In genomic region chr1:89843279-89844121, GRCh38 we compare ENCODE assay signal across 8 cellular contexts. TPM values are rescaled to one million over a fixed set of nuclear protein-coding genes. Genes with fewer than 3 reads are reported as not detected.
DNase-seq lines count a peak whose midpoint lies in the region; ATAC-seq and TF ChIP-seq lines count a peak whose summit lies in the region.

No MANE protein-coding gene starts in this region.

- no peaks in the 10 kb centered on the region for H3K9me3 ChIP-seq in heart right ventricle
- no peaks in the 10 kb centered on the region for H3K9me3 ChIP-seq in prostate gland
- H3K9me3 ChIP-seq in vagina: no peaks in the 10 kb centered on the region

- H3K27me3 ChIP-seq in heart right ventricle (no peaks in the 10 kb centered on the region), prostate gland (replicated peaks; ENCODE audit: insufficient read depth) (no peaks in the 10 kb centered on the region), vagina (no peaks in the 10 kb centered on the region)

- peaks cover 61% of the 10 kb centered on the region for H3K4me1 Mint-ChIP-seq in activated naive CD8-positive, alpha-beta T cell treated with anti-CD3 and anti-CD28 coated beads for 36 hours

- WGBS in heart right ventricle, 2 donors: 2 to 3% methylated on average over 54 to 63 of the region's 63 CpGs
- WGBS in prostate gland: under 1% methylated on average over 63 of the region's 63 CpGs

- H3K27ac ChIP-seq in heart right ventricle: peak overlapping the region; percentile 15 to 89 (median 69)
- H3K27ac ChIP-seq in prostate gland: peak overlapping the region; percentile 56 to 75
- peak overlapping the region; percentile 70 for H3K27ac ChIP-seq in vagina

- TF ChIP-seq CTCF in heart right ventricle (IDR thresholded peaks at IDR 0.05): peak; percentile 52 to 86 (median 72)
- peak; percentile 45 to 76 (median 56) for TF ChIP-seq CTCF in prostate gland (IDR thresholded peaks at IDR 0.05)
- peak; percentile 23 to 44 (median 41) for TF ChIP-seq CTCF in vagina (IDR thresholded peaks at IDR 0.05)

- H3K36me3 Mint-ChIP-seq in activated naive CD8-positive, alpha-beta T cell treated with anti-CD3 and anti-CD28 coated beads for 36 hours: peaks cover 39% of the 10 kb centered on the region

- H3K4me1 ChIP-seq in heart right ventricle (peaks cover 0 to 39% (median 17%) of the 10 kb centered on the region in 9 donors), prostate gland (replicated peaks) (no peaks in the 10 kb centered on the region), vagina (peaks cover 20% of the 10 kb centered on the region)

- H3K9me3 Mint-ChIP-seq in activated naive CD8-positive, alpha-beta T cell treated with anti-CD3 and anti-CD28 coated beads for 36 hours: no peaks in the 10 kb centered on the region

- H3K36me3 ChIP-seq in heart right ventricle (peaks cover 0 to 22% (median 0%) of the 10 kb centered on the region in 9 donors), prostate gland (no peaks in the 10 kb centered on the region), vagina (no peaks in the 10 kb centered on the region)

- peak overlapping the region; percentile 98 for H3K27ac Mint-ChIP-seq in activated naive CD8-positive, alpha-beta T cell treated with anti-CD3 and anti-CD28 coated beads for 36 hours

- H3K4me3 Mint-ChIP-seq in activated naive CD8-positive, alpha-beta T cell treated with anti-CD3 and anti-CD28 coated beads for 36 hours: peak overlapping the region; percentile 95

- DNase-seq in ELF-1 (ENCODE audit: low read depth, low spot score) (peak; percentile 80), KBM-7 (peak; percentile 85), SKM-1 (lab: John Stamatoyannopoulos, UW; ENCODE audit: unreplicated experiment) (peak; percentile 56), heart right ventricle (peak; percentile 48 to 76), prostate gland (ENCODE audit: low spot score) (peak; percentile 58), vagina (ENCODE audit: extremely low spot score in 2 of 2) (no peak)
- peak; percentile 85 for DNase-seq in activated naive CD8-positive, alpha-beta T cell treated with anti-CD3 and anti-CD28 coated beads for 36 hours

- no peaks in the 10 kb centered on the region for H3K27me3 Mint-ChIP-seq in activated naive CD8-positive, alpha-beta T cell treated with anti-CD3 and anti-CD28 coated beads for 36 hours

- TF ChIP-seq POLR2A in prostate gland (IDR thresholded peaks at IDR 0.05) (no peak), vagina (IDR thresholded peaks at IDR 0.05) (no peak)

- intact Hi-C loops in heart right ventricle (cut with DNase I): loop anchor here in 8 of 10 donors (2.0 to 10.0 kb wide), 7 partner anchors 21 to 144 kb away; no protein-coding TSS in a partner anchor
- intact Hi-C loops in prostate gland (cut with DNase I): loop anchor here (5.0 kb wide), 1 partner anchor 144 kb away; no protein-coding TSS in a partner anchor
- intact Hi-C loops in vagina (cut with DNase I): no loop called here

- in situ Hi-C loops in KBM-7 (cut with MboI; ENCODE audit: low pct_unique_long_range_greater_than_20kb, low sequenced_read_pairs): no loop called here

- H3K4me3 ChIP-seq in heart right ventricle (peak overlapping the region; percentile 58 to 86 (median 73)), prostate gland (peak overlapping the region; percentile 53 to 64), vagina (peak overlapping the region; percentile 60 to 87)

- ATAC-seq in GM21619 (IDR thresholded peaks at IDR 0.05; ENCODE audit: unreplicated experiment): peak; percentile 88
- peak; percentile 91 to 96 (median 94) for ATAC-seq in heart right ventricle

RNA-seq across cellular contexts. Expression of gene LRRC8D, which starts 22.7 kb away (rescaled TPM):
- 10 to 100 TPM; 37.7 to 41.2 TPM for total RNA-seq in activated naive CD8-positive, alpha-beta T cell treated with anti-CD3 and anti-CD28 coated beads for 36 hours
- total RNA-seq in heart right ventricle (1 to 10 TPM; 5.1 to 8.2 (median 6.6) TPM), prostate gland (10 to 100 TPM in 1 of 2 donors, 1 to 10 TPM in 1; 8.5 to 49.6 TPM), vagina (4.4 TPM)
- 10 to 100 TPM in 1 of 2 donors, 1 to 10 TPM in 1; 3.0 to 11.0 TPM for polyA plus RNA-seq in heart right ventricle

Comparison
In these comparisons a context has a peak if more than half of its experiments do, and no peak if none do; other contexts are left out.
1. DNase-seq: peak in ELF-1 (single experiment), KBM-7 (single experiment), SKM-1 (single experiment), activated naive CD8-positive, alpha-beta T cell treated with anti-CD3 and anti-CD28 coated beads for 36 hours (single experiment), heart right ventricle (2 of 2) and prostate gland (single experiment); none in vagina (0 of 2).
2. Peak in every context shown above with its lines, with median percentiles within 50 percentile points of each other: H3K27ac ChIP-seq, H3K4me3 ChIP-seq and CTCF ChIP-seq.